ENCODE assay signal across 21 cellular contexts in the genomic region with DNA sequence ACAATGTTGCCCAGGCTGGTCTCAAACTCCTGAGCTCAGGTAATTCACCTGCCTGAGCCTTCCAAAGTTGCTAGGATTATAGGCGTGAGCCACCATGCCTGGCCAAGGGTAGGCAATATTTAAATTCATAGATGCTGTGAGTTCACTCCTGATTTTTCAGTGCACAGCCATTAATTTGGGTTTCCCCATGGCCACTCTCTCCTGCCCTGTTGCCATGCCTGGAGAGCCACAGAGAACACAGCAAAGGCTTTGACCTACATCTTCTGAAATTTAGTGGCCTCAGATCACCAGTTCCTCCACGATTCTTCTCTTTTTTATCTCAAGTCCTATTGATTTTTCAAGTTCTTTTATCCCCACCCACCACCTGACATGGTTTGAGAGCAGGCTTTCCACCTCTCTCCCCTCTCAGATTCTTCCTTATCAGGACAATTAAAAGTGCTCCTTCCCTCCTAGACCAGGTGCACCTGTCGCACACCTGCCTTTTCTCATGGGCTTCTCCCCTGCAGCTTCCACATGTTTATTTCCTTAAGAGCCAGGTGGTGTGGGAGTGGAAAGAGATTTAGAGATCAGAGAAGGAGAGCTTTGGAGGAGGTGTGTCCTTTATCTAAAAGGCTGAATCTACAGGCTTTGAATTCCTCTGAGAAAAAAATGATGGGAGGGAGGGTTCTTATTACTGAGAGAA.
A peak's percentile ranks its signal among the peaks of the same experiment; 100 is the strongest.
DNase-seq lines count a peak whose midpoint lies in the region; ATAC-seq, FAIRE-seq and TF ChIP-seq lines count a peak whose summit lies in the region.
"Had no signal": no experiment of that assay in that cellular context is flagged by ENCODE, and none has a peak within 500 bp of the region (broad histone marks: within the 10 kb centered on the region; RNA-seq: fewer than 3 reads in every experiment).

No MANE protein-coding gene starts in this region.

- 82% methylated on average over 3 of the region's 3 CpGs for WGBS in esophagus muscularis mucosa

- no peak for TF ChIP-seq EP300 in esophagus muscularis mucosa (IDR thresholded peaks at IDR 0.05)

- DNase-seq in COR-L47 (lab: John Stamatoyannopoulos, UW) (peak; percentile 21), NCI-H1436 (lab: John Stamatoyannopoulos, UW) (peak; percentile 62), NCI-H2171 treated with DMSO at 0.1 percent for 48 hours (lab: John Stamatoyannopoulos, UW) (peak; percentile 49), esophagus muscularis mucosa (ENCODE audit: extremely low spot score) (peak; percentile 70), cerebellar nuclear complex (lab: John Stamatoyannopoulos, UW) (no peak), H54 (ENCODE audit: insufficient read length, low spot score) (no peak), left lung (no peak)
- DNase-seq in activated CD8-positive, alpha-beta memory T cell treated with anti-CD3 and anti-CD28 coated beads, Interleukin-2, amount 50 U/mL, for 4 hours, result no peak
- DNase-seq: activated CD4-positive, alpha-beta T cell treated with anti-CD3 and anti-CD28 coated beads for 1 hour; activated naive CD4-positive, alpha-beta T cell treated with anti-CD3 and anti-CD28 coated beads for 36 hours; activated T-cell treated with anti-CD3 and anti-CD28 coated beads, Interleukin-2, amount 50 U/mL, for 4 hours; Calu3; dermis blood vessel endothelial cell; natural killer cell; NCI-H1694 treated with DMSO at 0.1 percent for 48 hours; SIG-M5; stomach; upper lobe of left lung had no signal

- H3K27ac ChIP-seq in esophagus muscularis mucosa (replicated peaks in 1 of 4) (no peak overlapping the region), left lung (no peak overlapping the region)
- H3K27ac ChIP-seq: cardiac muscle cell, right atrium auricular region, stomach, upper lobe of left lung had no signal

- H3K36me3 ChIP-seq in esophagus muscularis mucosa, result no peaks in the 10 kb centered on the region
- H3K36me3 ChIP-seq in left lung, result no peaks in the 10 kb centered on the region
- H3K36me3 ChIP-seq: cardiac muscle cell, right atrium auricular region, stomach, upper lobe of left lung had no signal

- TF ChIP-seq POLR2A in esophagus muscularis mucosa (IDR thresholded peaks at IDR 0.05; ENCODE audit: low read depth) (no peak), H54 (IDR thresholded peaks at IDR 0.05; ENCODE audit: low read depth, low read length) (no peak)

- no peak overlapping the region for H3K4me3 ChIP-seq in esophagus muscularis mucosa
- no peak overlapping the region for H3K4me3 ChIP-seq in left lung
- H3K4me3 ChIP-seq: cardiac muscle cell, right atrium auricular region, stomach, upper lobe of left lung had no signal

- intact Hi-C loops in esophagus muscularis mucosa (cut with DNase I), result no loop called here
- intact Hi-C loops in left lung (cut with DNase I), result no loop called here

- no peak for ATAC-seq in left lung
- ATAC-seq: activated T-cell treated with anti-CD3 and anti-CD28 coated beads, Interleukin-2, amount 50 U/mL, for 4 hours; natural killer cell had no signal

- FAIRE-seq in H54 (lab: Jason Lieb, UNC), result no peak
- FAIRE-seq: H1 had no signal

- TF ChIP-seq CTCF in esophagus muscularis mucosa (IDR thresholded peaks at IDR 0.05) (no peak), left lung (IDR thresholded peaks at IDR 0.05) (no peak)

- H3K4me1 ChIP-seq in esophagus muscularis mucosa (no peaks in the 10 kb centered on the region), left lung (no peaks in the 10 kb centered on the region)
- H3K4me1 ChIP-seq: right atrium auricular region, stomach, upper lobe of left lung had no signal

- H3K27me3 ChIP-seq in esophagus muscularis mucosa (no peaks in the 10 kb centered on the region), left lung (no peaks in the 10 kb centered on the region)
- H3K27me3 ChIP-seq: cardiac muscle cell, right atrium auricular region, stomach, upper lobe of left lung had no signal

- H3K9me3 ChIP-seq in esophagus muscularis mucosa (no peaks in the 10 kb centered on the region), left lung (no peaks in the 10 kb centered on the region)
- H3K9me3 ChIP-seq: right atrium auricular region, stomach, upper lobe of left lung had no signal

Comparison
In these comparisons a context has a peak if more than half of its experiments do, and no peak if none do; other contexts are left out.
1. DNase-seq: peak in COR-L47 (single experiment), NCI-H1436 (single experiment), NCI-H2171 treated with DMSO at 0.1 percent for 48 hours (single experiment) and esophagus muscularis mucosa (single experiment); none in cerebellar nuclear complex (0 of 2), activated CD8-positive, alpha-beta memory T cell treated with anti-CD3 and anti-CD28 coated beads, Interleukin-2, amount 50 U/mL, for 4 hours (single experiment), H54 (single experiment) and left lung (0 of 2).